ENCODE assay signal across 22 cellular contexts in the genomic region with DNA sequence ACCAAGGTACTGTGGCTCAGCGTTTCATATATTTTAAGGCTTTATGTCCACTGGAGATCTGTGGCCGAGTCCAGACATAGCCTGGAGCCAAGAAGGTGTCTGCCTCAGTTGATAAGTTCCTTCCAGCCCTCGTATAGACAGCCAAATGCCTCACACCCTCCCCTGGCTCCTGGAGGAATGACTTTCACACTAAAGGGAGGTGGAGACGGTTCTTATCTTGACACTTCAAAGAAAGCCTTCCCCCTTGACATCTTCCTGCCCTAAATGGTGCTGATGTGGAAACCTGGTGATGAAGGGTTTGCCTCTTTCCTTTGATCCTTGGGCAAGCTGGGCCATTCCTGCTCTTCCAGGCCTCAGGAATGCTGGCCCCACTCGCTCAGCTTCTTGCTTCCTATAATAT.
"Had no signal": no experiment of that assay in that cellular context is flagged by ENCODE, and none has a peak within 500 bp of the region (broad histone marks: within the 10 kb centered on the region; RNA-seq: fewer than 3 reads in every experiment).

No MANE protein-coding gene starts in this region.

- H3K36me3 ChIP-seq: thoracic aorta, upper lobe of right lung had no signal

- H3K27ac ChIP-seq: coronary artery, epithelial cell of prostate, thoracic aorta, upper lobe of right lung had no signal

- H3K4me3 ChIP-seq: coronary artery, thoracic aorta, upper lobe of right lung had no signal

- H3K4me1 ChIP-seq: upper lobe of right lung had no signal

- H3K9me3 ChIP-seq: thoracic aorta, upper lobe of right lung had no signal

- H3K27me3 ChIP-seq: upper lobe of right lung had no signal

- ATAC-seq: sciatic nerve, T-helper 17 cell, upper lobe of right lung had no signal

- DNase-seq: activated CD4-positive, alpha-beta T cell treated with anti-CD3 and anti-CD28 coated beads for 4 hours; activated CD4-positive, alpha-beta T cell treated with anti-CD3 and anti-CD28 coated beads, Interleukin-2, amount 50 U/mL, for 48 hours; activated CD4-positive, CD25-positive, alpha-beta regulatory T cell; activated naive CD4-positive, alpha-beta T cell treated with Interleukin-2 at 50 U/mL for 16 hours; activated naive CD8-positive, alpha-beta T cell treated with anti-CD3 and anti-CD28 coated beads for 36 hours; activated T-cell treated with anti-CD3 and anti-CD28 coated beads, Interleukin-2, amount 50 U/mL, for 48 hours; amniotic stem cell; cerebellar nuclear complex; foreskin fibroblast; mesenchymal stem cell; naive B cell; occipital lobe; small intestine; stimulated activated CD4-positive, alpha-beta T cell treated with anti-CD3 and anti-CD28 coated beads, Interleukin-2, amount 100 ng/mL, for 48 hours; stimulated activated CD8-positive, alpha-beta memory T cell treated with anti-CD3 and anti-CD28 coated beads, Interleukin-4, amount 100 ng/mL, for 48 hours; stimulated activated naive CD4-positive, alpha-beta T cell treated with Interleukin-2 at 50 U/mL for 16 hours; T-helper 17 cell; upper lobe of right lung had no signal
